In the genomic region with DNA sequence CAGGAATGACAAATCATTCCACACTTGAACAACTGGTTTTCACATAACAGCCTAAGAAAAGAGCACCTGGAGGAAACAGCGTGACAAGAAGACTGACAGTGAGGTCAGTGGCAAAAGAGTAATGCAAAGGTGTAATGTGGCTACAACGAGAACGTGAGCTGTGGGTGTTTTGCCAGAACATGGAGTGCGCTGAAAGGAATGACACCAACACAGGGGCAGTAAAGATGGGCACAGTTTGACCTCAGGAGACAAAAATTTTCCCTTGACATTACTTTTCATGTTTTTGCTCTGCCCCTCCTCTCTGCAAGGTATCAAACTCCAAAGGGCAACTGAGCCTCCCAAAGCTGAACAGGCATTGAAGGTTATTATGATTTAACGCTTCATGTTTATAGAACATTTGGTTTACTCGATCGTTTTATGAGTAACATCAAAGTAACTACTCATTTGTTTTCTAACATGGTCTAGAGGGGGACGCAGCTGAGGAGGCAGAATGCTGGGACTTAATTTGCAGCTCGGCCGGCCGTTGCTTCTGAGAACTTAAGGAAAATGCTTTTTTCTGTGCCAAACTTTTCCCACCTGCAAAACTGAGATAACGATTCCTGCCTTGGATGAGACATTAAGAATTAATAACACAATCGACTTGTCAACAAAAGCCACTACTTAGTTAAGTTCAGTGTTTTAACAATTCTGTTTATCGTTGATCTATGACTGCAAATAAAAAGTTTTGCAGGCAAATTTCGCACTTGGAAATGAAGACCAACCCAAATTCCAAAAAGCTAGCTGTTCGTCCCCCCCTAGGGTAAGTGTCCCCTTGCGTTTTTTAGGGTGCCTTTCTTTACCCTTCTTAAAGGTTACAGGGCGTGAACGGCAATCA, we compare ENCODE assay signal across 8 cellular contexts. TPM values are rescaled to one million over a fixed set of nuclear protein-coding genes. Genes with fewer than 3 reads are reported as not detected.
DNase-seq lines count a peak whose midpoint lies in the region; ATAC-seq and TF ChIP-seq lines count a peak whose summit lies in the region.

No MANE protein-coding gene starts in this region.

- peak overlapping the region; percentile 95 for H3K4me3 Mint-ChIP-seq in activated T-helper 17 cell treated with anti-CD3 and anti-CD28 coated beads, Interleukin-2, amount 50 U/mL, for 72 hours

- H3K4me2 ChIP-seq in smooth muscle cell: peak overlapping the region; percentile 93

- peaks cover 8% of the 10 kb centered on the region for H3K4me1 Mint-ChIP-seq in activated T-helper 17 cell treated with anti-CD3 and anti-CD28 coated beads, Interleukin-2, amount 50 U/mL, for 72 hours

- peaks cover 44% of the 10 kb centered on the region for H3K36me3 Mint-ChIP-seq in activated T-helper 17 cell treated with anti-CD3 and anti-CD28 coated beads, Interleukin-2, amount 50 U/mL, for 72 hours (ENCODE audit: low read depth)

- no peaks in the 10 kb centered on the region for H3K27me3 ChIP-seq in smooth muscle cell (ENCODE audit: low read depth)

- TF ChIP-seq CTCF in HFF-Myc (IDR thresholded peaks at IDR 0.05; ENCODE audit: low read depth, low read length, missing control alignments) (no peak), smooth muscle cell (IDR thresholded peaks at IDR 0.05; ENCODE audit: borderline replicate concordance, insufficient read depth, poor library complexity, severe bottlenecking) (no peak), GM20000 (IDR thresholded peaks at IDR 0.05; ENCODE audit: extremely low read depth, missing control alignments) (no peak)

- H3K27me3 Mint-ChIP-seq in activated T-helper 17 cell treated with anti-CD3 and anti-CD28 coated beads, Interleukin-2, amount 50 U/mL, for 72 hours: no peaks in the 10 kb centered on the region

- in situ Hi-C loops in ACHN (cut with HindIII; ENCODE audit: low pct_ligation_motif_present, low pct_unique_long_range_greater_than_20kb, low sequenced_read_pairs): no loop called here

- H3K36me3 ChIP-seq in smooth muscle cell (ENCODE audit: low read depth): no peaks in the 10 kb centered on the region

- peak overlapping the region; percentile 91 for H3K27ac Mint-ChIP-seq in activated T-helper 17 cell treated with anti-CD3 and anti-CD28 coated beads, Interleukin-2, amount 50 U/mL, for 72 hours

- no peak for DNase-seq in HFF-Myc (ENCODE audit: extremely low read depth, low read depth)
- no peak for DNase-seq in smooth muscle cell (lab: John Stamatoyannopoulos, UW; ENCODE audit: unreplicated experiment)
- DNase-seq in GM20000 (ENCODE audit: low spot score): no peak
- no peak for DNase-seq in cortex of kidney (lab: John Stamatoyannopoulos, UW)
- no peak for DNase-seq in ACHN

- peak overlapping the region; percentile 79 for H3K27ac ChIP-seq in smooth muscle cell (ENCODE audit: low read depth)

- no peaks in the 10 kb centered on the region for H3K79me2 ChIP-seq in smooth muscle cell (ENCODE audit: low read depth)

- H3K9me3 Mint-ChIP-seq in activated T-helper 17 cell treated with anti-CD3 and anti-CD28 coated beads, Interleukin-2, amount 50 U/mL, for 72 hours: no peaks in the 10 kb centered on the region

- peak overlapping the region; percentile 94 for H2AFZ ChIP-seq in smooth muscle cell (ENCODE audit: low read depth)

- H3K9me3 ChIP-seq in smooth muscle cell (replicated peaks; ENCODE audit: low read depth): no peaks in the 10 kb centered on the region

- no peaks in the 10 kb centered on the region for H4K20me1 ChIP-seq in smooth muscle cell (ENCODE audit: low read depth)

- peaks cover 7% of the 10 kb centered on the region for H3K4me1 ChIP-seq in smooth muscle cell (ENCODE audit: low read depth)

- H3K4me3 ChIP-seq in HFF-Myc (replicated peaks; ENCODE audit: low read depth, low read length) (peak overlapping the region; percentile 66), iPS-11a (ENCODE audit: low read depth, low read length) (peak overlapping the region; percentile 79), smooth muscle cell (peak overlapping the region; percentile 80)

- no peak for ATAC-seq in activated T-helper 17 cell treated with anti-CD3 and anti-CD28 coated beads, Interleukin-2, amount 50 U/mL, for 72 hours (replicated peaks)
- ATAC-seq in GM21619 (IDR thresholded peaks at IDR 0.05; ENCODE audit: unreplicated experiment): no peak

- no peaks in the 10 kb centered on the region for H3F3A ChIP-seq in smooth muscle cell (ENCODE audit: low read depth)

- peak overlapping the region; percentile 68 for H3K9ac ChIP-seq in smooth muscle cell (ENCODE audit: low read depth)

- 27% methylated on average over 19 of the region's 19 CpGs for WGBS in smooth muscle cell (ENCODE audit: low lambda C conversion rate)

RNA-seq across cellular contexts. Expression of gene HAUS4, which starts 1.0 kb away (rescaled TPM):
- 10 to 100 TPM; 60.6 to 78.5 TPM for total RNA-seq in activated T-helper 17 cell treated with anti-CD3 and anti-CD28 coated beads, Interleukin-2, amount 50 U/mL, for 72 hours
- total RNA-seq in smooth muscle cell: 15.6 and 30.2 TPM in 2 replicates
- 15.6 and 19.1 TPM in 2 replicates for polyA plus RNA-seq in smooth muscle cell

RNA-seq across cellular contexts. Expression of gene AJUBA, which starts 26.4 kb away (rescaled TPM):
- 1 to 10 TPM; 1.1 to 7.5 TPM for total RNA-seq in activated T-helper 17 cell treated with anti-CD3 and anti-CD28 coated beads, Interleukin-2, amount 50 U/mL, for 72 hours
- total RNA-seq in smooth muscle cell: 20.7 and 21.2 TPM in 2 replicates
- polyA plus RNA-seq in smooth muscle cell: 19.8 and 23.8 TPM in 2 replicates

RNA-seq across cellular contexts. Expression of gene PRMT5, which starts 26.8 kb away (rescaled TPM):
- 100 to 1,000 TPM in 1 of 2 donors, 10 to 100 TPM in 1; 61.7 to 127 TPM for total RNA-seq in activated T-helper 17 cell treated with anti-CD3 and anti-CD28 coated beads, Interleukin-2, amount 50 U/mL, for 72 hours
- 50.3 and 81.2 TPM in 2 replicates for total RNA-seq in smooth muscle cell
- polyA plus RNA-seq in smooth muscle cell: 80.0 and 82.1 TPM in 2 replicates

RNA-seq across cellular contexts. Expression of gene RBM23, which starts 37.0 kb away (rescaled TPM):
- 10 to 100 TPM; 69.5 to 70.5 TPM for total RNA-seq in activated T-helper 17 cell treated with anti-CD3 and anti-CD28 coated beads, Interleukin-2, amount 50 U/mL, for 72 hours
- 69.8 and 112 TPM in 2 replicates for total RNA-seq in smooth muscle cell
- polyA plus RNA-seq in smooth muscle cell: 59.3 and 72.4 TPM in 2 replicates

RNA-seq across cellular contexts. Expression of gene C14orf93, which starts 54.0 kb away (rescaled TPM):
- 1 to 10 TPM; 8.5 to 9.6 TPM for total RNA-seq in activated T-helper 17 cell treated with anti-CD3 and anti-CD28 coated beads, Interleukin-2, amount 50 U/mL, for 72 hours
- 10.2 and 11.9 TPM in 2 replicates for total RNA-seq in smooth muscle cell
- 6.7 and 8.4 TPM in 2 replicates for polyA plus RNA-seq in smooth muscle cell
